ENCODE assay signal across 2 cellular contexts in genomic region chr22:19146215-19146968, GRCh38.
TF ChIP-seq lines count a peak whose summit lies in the region.

No MANE protein-coding gene starts in this region.

TF ChIP-seq in HEK293, 187 proteins besides CTCF, POLR2A, EP300 and RAD21:
- TF ChIP-seq MZF1 (tag by site-specific recombination; IDR thresholded peaks at IDR 0.05; ENCODE audit: borderline replicate concordance) (no peak), ZNF623 (tag by site-specific recombination; IDR thresholded peaks at IDR 0.05) (peak; percentile 83), ZNF366 (tag by site-specific recombination; conservative IDR thresholded peaks at IDR 0.05) (no peak), ZNF404 (tag by site-specific recombination; IDR thresholded peaks at IDR 0.05) (no peak), ZNF529 (tag by site-specific recombination; IDR thresholded peaks at IDR 0.05; ENCODE audit: insufficient replicate concordance) (no peak), ZNF549 (tag by site-specific recombination; IDR thresholded peaks at IDR 0.05) (no peak), ZNF112 (tag by site-specific recombination; IDR thresholded peaks at IDR 0.05) (no peak), ZNF426 (tag by site-specific recombination; IDR thresholded peaks at IDR 0.05) (no peak), KLF9 (tag by site-specific recombination; IDR thresholded peaks at IDR 0.05; ENCODE audit: low read depth) (no peak), ZNF660 (tag by site-specific recombination; IDR thresholded peaks at IDR 0.05) (no peak), ZNF596 (tag by site-specific recombination; IDR thresholded peaks at IDR 0.05) (no peak), ZFHX2 (tag by site-specific recombination; conservative IDR thresholded peaks at IDR 0.05) (no peak), ZNF169 (tag by site-specific recombination; IDR thresholded peaks at IDR 0.05) (no peak), ZNF214 (tag by site-specific recombination; IDR thresholded peaks at IDR 0.05; ENCODE audit: borderline replicate concordance) (no peak), ZBTB1 (tag by site-specific recombination; IDR thresholded peaks at IDR 0.05) (no peak), ZNF664 (tag by site-specific recombination; IDR thresholded peaks at IDR 0.05) (no peak), SCRT2 (tag by site-specific recombination; IDR thresholded peaks at IDR 0.05) (peak; percentile 64), ZNF626 (tag by site-specific recombination; IDR thresholded peaks at IDR 0.05) (no peak), ZNF48 (tag by site-specific recombination; IDR thresholded peaks at IDR 0.05) (no peak), ZBTB17 (tag by site-specific recombination; IDR thresholded peaks at IDR 0.05) (peak; percentile 86), ZNF37A (tag by site-specific recombination; IDR thresholded peaks at IDR 0.05) (no peak), ZNF580 (tag by site-specific recombination; IDR thresholded peaks at IDR 0.05) (no peak), ZNF114 (tag by site-specific recombination; IDR thresholded peaks at IDR 0.05) (no peak), MYNN (tag by site-specific recombination; IDR thresholded peaks at IDR 0.05; ENCODE audit: borderline replicate concordance) (no peak), ZNF747 (tag by site-specific recombination; IDR thresholded peaks at IDR 0.05) (no peak), ZNF133 (tag by site-specific recombination; IDR thresholded peaks at IDR 0.05) (no peak), HOXD13 (CRISPR knock-in tag; IDR thresholded peaks at IDR 0.05; ENCODE audit: borderline replicate concordance) (no peak)
- TF ChIP-seq, protein P1, sequence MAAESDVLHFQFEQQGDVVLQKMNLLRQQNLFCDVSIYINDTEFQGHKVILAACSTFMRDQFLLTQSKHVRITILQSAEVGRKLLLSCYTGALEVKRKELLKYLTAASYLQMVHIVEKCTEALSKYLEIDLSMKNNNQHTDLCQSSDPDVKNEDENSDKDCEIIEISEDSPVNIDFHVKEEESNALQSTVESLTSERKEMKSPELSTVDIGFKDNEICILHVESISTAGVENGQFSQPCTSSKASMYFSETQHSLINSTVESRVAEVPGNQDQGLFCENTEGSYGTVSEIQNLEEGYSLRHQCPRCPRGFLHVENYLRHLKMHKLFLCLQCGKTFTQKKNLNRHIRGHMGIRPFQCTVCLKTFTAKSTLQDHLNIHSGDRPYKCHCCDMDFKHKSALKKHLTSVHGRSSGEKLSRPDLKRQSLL (tag by site-specific recombination; IDR thresholded peaks at IDR 0.05): peak; percentile 32; the same call in 1 of the 2 replicates
- TF ChIP-seq, protein P2, sequence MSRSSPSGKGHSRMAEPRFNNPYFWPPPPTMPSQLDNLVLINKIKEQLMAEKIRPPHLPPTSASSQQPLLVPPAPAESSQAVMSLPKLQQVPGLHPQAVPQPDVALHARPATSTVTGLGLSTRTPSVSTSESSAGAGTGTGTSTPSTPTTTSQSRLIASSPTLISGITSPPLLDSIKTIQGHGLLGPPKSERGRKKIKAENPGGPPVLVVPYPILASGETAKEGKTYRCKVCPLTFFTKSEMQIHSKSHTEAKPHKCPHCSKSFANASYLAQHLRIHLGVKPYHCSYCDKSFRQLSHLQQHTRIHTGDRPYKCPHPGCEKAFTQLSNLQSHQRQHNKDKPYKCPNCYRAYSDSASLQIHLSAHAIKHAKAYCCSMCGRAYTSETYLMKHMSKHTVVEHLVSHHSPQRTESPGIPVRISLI (tag by site-specific recombination; IDR thresholded peaks at IDR 0.05): no peak
TF ChIP-seq in HEK293: peak in this region for 4.

TF ChIP-seq in K562, 482 proteins besides CTCF, POLR2A, EP300 and RAD21 (continues in another document):
- TF ChIP-seq ZNF121 (CRISPR knock-in tag; conservative IDR thresholded peaks at IDR 0.05) (no peak), USF2 (CRISPR knock-in tag; IDR thresholded peaks at IDR 0.05) (no peak), ETV5 (CRISPR knock-in tag; IDR thresholded peaks at IDR 0.05; ENCODE audit: low read depth) (no peak), TBP (optimal IDR thresholded peaks at IDR 0.05; ENCODE audit: low read depth, low read length) (no peak), SNRNP70 (optimal IDR thresholded peaks at IDR 0.05; ENCODE audit: low read depth, low read length) (no peak), MCM3 (IDR thresholded peaks at IDR 0.05) (no peak), POLR2H (tag; IDR thresholded peaks at IDR 0.05; ENCODE audit: low read depth) (no peak), RBBP5 (IDR thresholded peaks at IDR 0.05; ENCODE audit: borderline replicate concordance, insufficient read depth, low read length, poor library complexity, severe bottlenecking) (peak; percentile 20), BCOR (IDR thresholded peaks at IDR 0.05) (0 out of 2 replicates have a peak, but pooled peaks have one; percentile 16), TOE1 (IDR thresholded peaks at IDR 0.05; ENCODE audit: borderline replicate concordance) (no peak), TOE1 (CRISPR knock-in tag; IDR thresholded peaks at IDR 0.05; ENCODE audit: borderline replicate concordance, low read depth) (peak; percentile 32; the same call in 1 of the 2 replicates), NCOA4 (IDR thresholded peaks at IDR 0.05; ENCODE audit: partially characterized antibody) (no peak), RBM15 (IDR thresholded peaks at IDR 0.05; ENCODE audit: insufficient read depth, low read length) (no peak), BRD4 (IDR thresholded peaks at IDR 0.05) (no peak), FOXJ3 (CRISPR knock-in tag; IDR thresholded peaks at IDR 0.05) (no peak), ZNF324 (CRISPR knock-in tag; IDR thresholded peaks at IDR 0.05) (no peak), HDAC6 (IDR thresholded peaks at IDR 0.05; ENCODE audit: low read depth, low read length) (no peak), HDAC2 (IDR thresholded peaks at IDR 0.05) (no peak), ZNF384 (IDR thresholded peaks at IDR 0.05; ENCODE audit: low read depth, low read length) (no peak), ARID1B (IDR thresholded peaks at IDR 0.05) (no peak), KLF13 (tag; IDR thresholded peaks at IDR 0.05; ENCODE audit: borderline replicate concordance, low read depth) (no peak), BRCA1 (IDR thresholded peaks at IDR 0.05) (no peak), BRCA1 (CRISPR knock-in tag; IDR thresholded peaks at IDR 0.05) (no peak), NR3C1 (CRISPR knock-in tag; IDR thresholded peaks at IDR 0.05) (no peak), PRPF4 (IDR thresholded peaks at IDR 0.05; ENCODE audit: insufficient read depth, low read depth, low read length, poor library complexity, severe bottlenecking) (no peak), POLR2AphosphoS5 (IDR thresholded peaks at IDR 0.05; ENCODE audit: control insufficient read depth, insufficient read depth, low read depth, low read length) (no peak), PCBP1 (IDR thresholded peaks at IDR 0.05; ENCODE audit: low read depth, low read length, poor library complexity, severe bottlenecking) (no peak), ZNF212 (CRISPR knock-in tag; IDR thresholded peaks at IDR 0.05) (no peak)
- TF ChIP-seq, protein P3, sequence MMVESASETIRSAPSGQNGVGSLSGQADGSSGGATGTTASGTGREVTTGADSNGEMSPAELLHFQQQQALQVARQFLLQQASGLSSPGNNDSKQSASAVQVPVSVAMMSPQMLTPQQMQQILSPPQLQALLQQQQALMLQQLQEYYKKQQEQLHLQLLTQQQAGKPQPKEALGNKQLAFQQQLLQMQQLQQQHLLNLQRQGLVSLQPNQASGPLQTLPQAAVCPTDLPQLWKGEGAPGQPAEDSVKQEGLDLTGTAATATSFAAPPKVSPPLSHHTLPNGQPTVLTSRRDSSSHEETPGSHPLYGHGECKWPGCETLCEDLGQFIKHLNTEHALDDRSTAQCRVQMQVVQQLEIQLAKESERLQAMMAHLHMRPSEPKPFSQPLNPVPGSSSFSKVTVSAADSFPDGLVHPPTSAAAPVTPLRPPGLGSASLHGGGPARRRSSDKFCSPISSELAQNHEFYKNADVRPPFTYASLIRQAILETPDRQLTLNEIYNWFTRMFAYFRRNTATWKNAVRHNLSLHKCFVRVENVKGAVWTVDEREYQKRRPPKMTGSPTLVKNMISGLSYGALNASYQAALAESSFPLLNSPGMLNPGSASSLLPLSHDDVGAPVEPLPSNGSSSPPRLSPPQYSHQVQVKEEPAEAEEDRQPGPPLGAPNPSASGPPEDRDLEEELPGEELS (CRISPR knock-in tag; IDR thresholded peaks at IDR 0.05; ENCODE audit: borderline replicate concordance): no peak
- TF ChIP-seq, protein P4, sequence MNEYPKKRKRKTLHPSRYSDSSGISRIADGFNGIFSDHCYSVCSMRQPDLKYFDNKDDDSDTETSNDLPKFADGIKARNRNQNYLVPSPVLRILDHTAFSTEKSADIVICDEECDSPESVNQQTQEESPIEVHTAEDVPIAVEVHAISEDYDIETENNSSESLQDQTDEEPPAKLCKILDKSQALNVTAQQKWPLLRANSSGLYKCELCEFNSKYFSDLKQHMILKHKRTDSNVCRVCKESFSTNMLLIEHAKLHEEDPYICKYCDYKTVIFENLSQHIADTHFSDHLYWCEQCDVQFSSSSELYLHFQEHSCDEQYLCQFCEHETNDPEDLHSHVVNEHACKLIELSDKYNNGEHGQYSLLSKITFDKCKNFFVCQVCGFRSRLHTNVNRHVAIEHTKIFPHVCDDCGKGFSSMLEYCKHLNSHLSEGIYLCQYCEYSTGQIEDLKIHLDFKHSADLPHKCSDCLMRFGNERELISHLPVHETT (CRISPR knock-in tag; conservative IDR thresholded peaks at IDR 0.05 in 1 of 2, IDR thresholded peaks at IDR 0.05 in 1 of 2): no peak
- TF ChIP-seq, protein P5, sequence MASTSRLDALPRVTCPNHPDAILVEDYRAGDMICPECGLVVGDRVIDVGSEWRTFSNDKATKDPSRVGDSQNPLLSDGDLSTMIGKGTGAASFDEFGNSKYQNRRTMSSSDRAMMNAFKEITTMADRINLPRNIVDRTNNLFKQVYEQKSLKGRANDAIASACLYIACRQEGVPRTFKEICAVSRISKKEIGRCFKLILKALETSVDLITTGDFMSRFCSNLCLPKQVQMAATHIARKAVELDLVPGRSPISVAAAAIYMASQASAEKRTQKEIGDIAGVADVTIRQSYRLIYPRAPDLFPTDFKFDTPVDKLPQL (IDR thresholded peaks at IDR 0.05; ENCODE audit: extremely low read depth, insufficient read length): no peak
- TF ChIP-seq, protein P6, sequence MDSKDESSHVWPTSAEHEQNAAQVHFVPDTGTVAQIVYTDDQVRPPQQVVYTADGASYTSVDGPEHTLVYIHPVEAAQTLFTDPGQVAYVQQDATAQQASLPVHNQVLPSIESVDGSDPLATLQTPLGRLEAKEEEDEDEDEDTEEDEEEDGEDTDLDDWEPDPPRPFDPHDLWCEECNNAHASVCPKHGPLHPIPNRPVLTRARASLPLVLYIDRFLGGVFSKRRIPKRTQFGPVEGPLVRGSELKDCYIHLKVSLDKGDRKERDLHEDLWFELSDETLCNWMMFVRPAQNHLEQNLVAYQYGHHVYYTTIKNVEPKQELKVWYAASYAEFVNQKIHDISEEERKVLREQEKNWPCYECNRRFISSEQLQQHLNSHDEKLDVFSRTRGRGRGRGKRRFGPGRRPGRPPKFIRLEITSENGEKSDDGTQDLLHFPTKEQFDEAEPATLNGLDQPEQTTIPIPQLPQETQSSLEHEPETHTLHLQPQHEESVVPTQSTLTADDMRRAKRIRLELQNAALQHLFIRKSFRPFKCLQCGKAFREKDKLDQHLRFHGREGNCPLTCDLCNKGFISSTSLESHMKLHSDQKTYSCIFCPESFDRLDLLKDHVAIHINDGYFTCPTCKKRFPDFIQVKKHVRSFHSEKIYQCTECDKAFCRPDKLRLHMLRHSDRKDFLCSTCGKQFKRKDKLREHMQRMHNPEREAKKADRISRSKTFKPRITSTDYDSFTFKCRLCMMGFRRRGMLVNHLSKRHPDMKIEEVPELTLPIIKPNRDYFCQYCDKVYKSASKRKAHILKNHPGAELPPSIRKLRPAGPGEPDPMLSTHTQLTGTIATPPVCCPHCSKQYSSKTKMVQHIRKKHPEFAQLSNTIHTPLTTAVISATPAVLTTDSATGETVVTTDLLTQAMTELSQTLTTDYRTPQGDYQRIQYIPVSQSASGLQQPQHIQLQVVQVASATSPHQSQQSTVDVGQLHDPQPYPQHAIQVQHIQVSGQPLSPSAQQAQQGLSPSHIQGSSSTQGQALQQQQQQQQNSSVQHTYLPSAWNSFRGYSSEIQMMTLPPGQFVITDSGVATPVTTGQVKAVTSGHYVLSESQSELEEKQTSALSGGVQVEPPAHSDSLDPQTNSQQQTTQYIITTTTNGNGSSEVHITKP (IDR thresholded peaks at IDR 0.05; ENCODE audit: partially characterized antibody): no peak
- TF ChIP-seq, protein P7, sequence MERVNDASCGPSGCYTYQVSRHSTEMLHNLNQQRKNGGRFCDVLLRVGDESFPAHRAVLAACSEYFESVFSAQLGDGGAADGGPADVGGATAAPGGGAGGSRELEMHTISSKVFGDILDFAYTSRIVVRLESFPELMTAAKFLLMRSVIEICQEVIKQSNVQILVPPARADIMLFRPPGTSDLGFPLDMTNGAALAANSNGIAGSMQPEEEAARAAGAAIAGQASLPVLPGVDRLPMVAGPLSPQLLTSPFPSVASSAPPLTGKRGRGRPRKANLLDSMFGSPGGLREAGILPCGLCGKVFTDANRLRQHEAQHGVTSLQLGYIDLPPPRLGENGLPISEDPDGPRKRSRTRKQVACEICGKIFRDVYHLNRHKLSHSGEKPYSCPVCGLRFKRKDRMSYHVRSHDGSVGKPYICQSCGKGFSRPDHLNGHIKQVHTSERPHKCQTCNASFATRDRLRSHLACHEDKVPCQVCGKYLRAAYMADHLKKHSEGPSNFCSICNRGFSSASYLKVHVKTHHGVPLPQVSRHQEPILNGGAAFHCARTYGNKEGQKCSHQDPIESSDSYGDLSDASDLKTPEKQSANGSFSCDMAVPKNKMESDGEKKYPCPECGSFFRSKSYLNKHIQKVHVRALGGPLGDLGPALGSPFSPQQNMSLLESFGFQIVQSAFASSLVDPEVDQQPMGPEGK (CRISPR knock-in tag; IDR thresholded peaks at IDR 0.05; ENCODE audit: borderline replicate concordance): no peak
